In genomic region chr9:4821994-4822544, GRCh38 we compare ENCODE assay signal across 21 cellular contexts. TPM values are rescaled to one million over a fixed set of nuclear protein-coding genes. Genes with fewer than 3 reads are reported as not detected.
DNase-seq lines count a peak whose midpoint lies in the region; ATAC-seq and TF ChIP-seq lines count a peak whose summit lies in the region.
"Had no signal": no experiment of that assay in that cellular context is flagged by ENCODE, and none has a peak within 500 bp of the region (broad histone marks: within the 10 kb centered on the region; RNA-seq: fewer than 3 reads in every experiment).

No MANE protein-coding gene starts in this region.

- CTCF ChIA-PET in CD8-positive, alpha-beta T cell (lab: Charles Lee), result interaction anchor here (0.7 to 2.0 kb wide), 2 partner anchors 14 to 60 kb away, joined by 3 to 6 read pairs; no protein-coding TSS in a partner anchor

- no peak overlapping the region for H3K4me3 Mint-ChIP-seq in CD8-positive, alpha-beta T cell
- H3K4me3 Mint-ChIP-seq in activated T-helper 17 cell treated with anti-CD3 and anti-CD28 coated beads, Interleukin-2, amount 50 U/mL, for 72 hours, result no peak overlapping the region
- peak overlapping the region in 2 of 8 donors; percentile 10 to 20 for H3K4me3 Mint-ChIP-seq in naive B cell
- H3K4me3 Mint-ChIP-seq: activated CD4-positive, alpha-beta T cell treated with anti-CD3 and anti-CD28 coated beads for 36 hours had no signal

- peaks cover 3% of the 10 kb centered on the region for H3K4me1 ChIP-seq in CD8-positive, alpha-beta T cell (ENCODE audit: insufficient read depth, low read length)
- H3K4me1 ChIP-seq: Peyer's patch had no signal

- intact Hi-C loops in CD8-positive, alpha-beta T cell (cut with DNase I, micrococcal nuclease), result no loop called here

- POLR2A ChIA-PET in CD8-positive, alpha-beta T cell (lab: Charles Lee), result no interaction called here

- H3K9me3 ChIP-seq in CD8-positive, alpha-beta T cell (ENCODE audit: low read length), result no peaks in the 10 kb centered on the region
- H3K9me3 ChIP-seq: esophagus squamous epithelium, Peyer's patch, SK-N-SH, spleen had no signal

- no peak for TF ChIP-seq CTCF in CD8-positive, alpha-beta T cell (IDR thresholded peaks at IDR 0.05)

- in situ Hi-C loops in KBM-7 (cut with MboI; ENCODE audit: low pct_unique_long_range_greater_than_20kb, low sequenced_read_pairs), result no loop called here

- H3K27ac Mint-ChIP-seq in CD8-positive, alpha-beta T cell, result peak overlapping the region; percentile 2
- peak overlapping the region; percentile 65 for H3K27ac Mint-ChIP-seq in activated T-helper 17 cell treated with anti-CD3 and anti-CD28 coated beads, Interleukin-2, amount 50 U/mL, for 72 hours
- peak overlapping the region in 5 of 6 donors; percentile 12 to 70 (median 29) for H3K27ac Mint-ChIP-seq in naive B cell
- H3K27ac Mint-ChIP-seq: activated CD4-positive, alpha-beta T cell treated with anti-CD3 and anti-CD28 coated beads for 36 hours had no signal

- H3K4me1 Mint-ChIP-seq in CD8-positive, alpha-beta T cell (ENCODE audit: low read depth), result peaks cover 39% of the 10 kb centered on the region
- H3K4me1 Mint-ChIP-seq in activated T-helper 17 cell treated with anti-CD3 and anti-CD28 coated beads, Interleukin-2, amount 50 U/mL, for 72 hours, result peaks cover 21% of the 10 kb centered on the region
- peaks cover 21 to 46% (median 33%) of the 10 kb centered on the region in 3 donors for H3K4me1 Mint-ChIP-seq in naive B cell

- peaks cover 5% of the 10 kb centered on the region for H3K36me3 ChIP-seq in CD8-positive, alpha-beta T cell (ENCODE audit: insufficient read depth, low read length)
- H3K36me3 ChIP-seq: Peyer's patch had no signal

- DNase-seq in CD8-positive, alpha-beta T cell, result no peak
- DNase-seq in KBM-7 (peak; percentile 23), naive B cell (no peak), DMS79 (lab: John Stamatoyannopoulos, UW) (no peak), DMS 273 treated with DMSO at 0.1 percent for 48 hours (lab: John Stamatoyannopoulos, UW) (no peak), NCI-H526 (lab: John Stamatoyannopoulos, UW) (no peak)
- DNase-seq: activated CD4-positive, alpha-beta T cell treated with anti-CD3 and anti-CD28 coated beads for 36 hours; activated CD8-positive, alpha-beta memory T cell treated with anti-CD3 and anti-CD28 coated beads, Interleukin-2, amount 50 U/mL, for 4 hours; activated effector memory CD4-positive, alpha-beta T cell treated with anti-CD3 and anti-CD28 coated beads, Interleukin-2, amount 50 U/mL, for 16 hours; amygdala; CD4-positive, alpha-beta memory T cell; central memory CD4-positive, alpha-beta T cell; esophagus squamous epithelium; NCI-H1694 treated with DMSO at 0.1 percent for 48 hours; NCI-H2227 treated with DMSO at 0.1 percent for 48 hours; Peyer's patch; SK-N-SH; spleen; T1000 had no signal

- H3K9me3 Mint-ChIP-seq in CD8-positive, alpha-beta T cell, result no peaks in the 10 kb centered on the region
- H3K9me3 Mint-ChIP-seq in activated T-helper 17 cell treated with anti-CD3 and anti-CD28 coated beads, Interleukin-2, amount 50 U/mL, for 72 hours, result no peaks in the 10 kb centered on the region
- H3K9me3 Mint-ChIP-seq in naive B cell, result no peaks in the 10 kb centered on the region
- H3K9me3 Mint-ChIP-seq: CD4-positive, alpha-beta memory T cell had no signal

- H3K4me3 ChIP-seq in CD8-positive, alpha-beta T cell (ENCODE audit: low read depth, low read length), result no peak overlapping the region
- H3K4me3 ChIP-seq: esophagus squamous epithelium, Peyer's patch, spleen had no signal

- no peak overlapping the region for H3K27ac ChIP-seq in CD8-positive, alpha-beta T cell (ENCODE audit: low read depth, low read length)
- H3K27ac ChIP-seq: esophagus squamous epithelium, Peyer's patch, spleen had no signal

- peaks cover 22% of the 10 kb centered on the region for H3K36me3 Mint-ChIP-seq in CD8-positive, alpha-beta T cell
- peaks cover 19% of the 10 kb centered on the region for H3K36me3 Mint-ChIP-seq in activated T-helper 17 cell treated with anti-CD3 and anti-CD28 coated beads, Interleukin-2, amount 50 U/mL, for 72 hours (ENCODE audit: low read depth)
- peaks cover 0 to 9% of the 10 kb centered on the region in 2 donors for H3K36me3 Mint-ChIP-seq in naive B cell

- no peaks in the 10 kb centered on the region for H3K27me3 ChIP-seq in CD8-positive, alpha-beta T cell (ENCODE audit: insufficient read depth, low read length)
- H3K27me3 ChIP-seq: esophagus squamous epithelium, Peyer's patch, spleen had no signal

- H3K27me3 Mint-ChIP-seq in CD8-positive, alpha-beta T cell (ENCODE audit: low read depth), result no peaks in the 10 kb centered on the region
- H3K27me3 Mint-ChIP-seq in activated T-helper 17 cell treated with anti-CD3 and anti-CD28 coated beads, Interleukin-2, amount 50 U/mL, for 72 hours, result no peaks in the 10 kb centered on the region
- H3K27me3 Mint-ChIP-seq in naive B cell, result no peaks in the 10 kb centered on the region
- H3K27me3 Mint-ChIP-seq: activated CD4-positive, alpha-beta T cell treated with anti-CD3 and anti-CD28 coated beads for 36 hours; CD4-positive, alpha-beta memory T cell had no signal

- ATAC-seq in CD8-positive, alpha-beta T cell, result no peak
- ATAC-seq in activated T-helper 17 cell treated with anti-CD3 and anti-CD28 coated beads, Interleukin-2, amount 50 U/mL, for 72 hours (replicated peaks), result no peak
- no peak for ATAC-seq in naive B cell (ENCODE audit: low read depth in 2 of 2)
- ATAC-seq in GM21515 (IDR thresholded peaks at IDR 0.05; ENCODE audit: unreplicated experiment), result no peak
- ATAC-seq: activated CD4-positive, alpha-beta T cell treated with anti-CD3 and anti-CD28 coated beads for 36 hours had no signal

RNA-seq across cellular contexts. Expression of gene RCL1, which starts 29.3 kb away (rescaled TPM):
- total RNA-seq in CD8-positive, alpha-beta T cell, result 10 to 100 TPM; 30.8 to 35.0 TPM
- total RNA-seq in activated T-helper 17 cell treated with anti-CD3 and anti-CD28 coated beads, Interleukin-2, amount 50 U/mL, for 72 hours, result 10 to 100 TPM; 18.9 to 38.2 TPM
- 10 to 100 TPM; 27.1 to 34.3 (median 29.8) TPM for polyA plus RNA-seq in naive B cell (ENCODE audit: low read depth in 6 of 6)

Comparison
In these comparisons a context has a peak if more than half of its experiments do, and no peak if none do; other contexts are left out.
1. H3K27ac Mint-ChIP-seq: peak in every context shown above with its lines; median percentile 65 in activated T-helper 17 cell treated with anti-CD3 and anti-CD28 coated beads, Interleukin-2, amount 50 U/mL, for 72 hours; 29 in naive B cell; 2 in CD8-positive, alpha-beta T cell.